Comparison of ENCODE assay signal across 27 cellular contexts in the genomic region with DNA sequence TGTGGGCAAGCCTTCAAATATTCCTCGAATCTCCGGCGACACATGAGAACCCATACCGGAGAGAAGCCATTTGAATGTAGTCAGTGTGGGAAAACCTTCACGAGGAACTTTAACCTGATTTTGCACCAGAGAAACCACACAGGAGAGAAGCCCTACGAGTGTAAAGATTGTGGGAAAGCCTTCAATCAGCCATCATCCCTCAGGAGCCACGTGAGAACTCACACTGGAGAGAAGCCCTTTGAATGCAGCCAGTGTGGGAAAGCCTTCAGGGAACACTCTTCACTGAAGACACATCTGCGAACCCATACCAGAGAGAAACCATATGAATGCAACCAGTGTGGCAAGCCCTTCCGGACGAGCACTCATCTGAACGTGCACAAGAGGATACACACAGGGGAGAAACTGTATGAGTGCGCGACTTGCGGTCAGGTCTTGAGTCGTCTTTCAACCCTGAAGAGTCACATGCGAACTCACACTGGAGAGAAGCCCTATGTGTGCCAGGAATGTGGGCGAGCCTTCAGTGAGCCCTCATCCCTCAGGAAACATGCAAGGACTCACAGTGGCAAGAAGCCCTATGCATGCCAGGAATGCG. TPM values are rescaled to one million over a fixed set of nuclear protein-coding genes. Genes with fewer than 3 reads are reported as not detected.
DNase-seq lines count a peak whose midpoint lies in the region; ATAC-seq, FAIRE-seq and TF ChIP-seq lines count a peak whose summit lies in the region.
"Had no signal": no experiment of that assay in that cellular context is flagged by ENCODE, and none has a peak within 500 bp of the region (broad histone marks: within the 10 kb centered on the region; RNA-seq: fewer than 3 reads in every experiment).

No MANE protein-coding gene starts in this region.

- no peak overlapping the region for H2AK5ac ChIP-seq in mesenchymal stem cell (ENCODE audit: low read length, severe bottlenecking)

- no peak overlapping the region for H2BK12ac ChIP-seq in mesenchymal stem cell (ENCODE audit: low read length in 2 of 2)

- no peaks in the 10 kb centered on the region for H4K20me1 ChIP-seq in HepG2 (ENCODE audit: insufficient read depth, low read length)

- no TSS peak for BruUV-seq in HepG2 (replicated peaks; lab: Mats Ljungman, UMichigan)

- H2BK15ac ChIP-seq in mesenchymal stem cell (ENCODE audit: low read depth, poor library complexity, severe bottlenecking) = no peak overlapping the region

- TF ChIP-seq POLR2A in HepG2 (IDR thresholded peaks at IDR 0.05; ENCODE audit: insufficient read depth in 1 of 2, low read depth in 2 of 2, low read length in 2 of 2) (no peak), right lobe of liver (IDR thresholded peaks at IDR 0.05) (no peak), sigmoid colon (IDR thresholded peaks at IDR 0.05) (no peak)

- H2BK120ac ChIP-seq in mesenchymal stem cell (ENCODE audit: low read depth, low read length) = no peak overlapping the region

- no peak overlapping the region for H4K91ac ChIP-seq in mesenchymal stem cell (ENCODE audit: low read length)

- 89% methylated on average over 18 of the region's 18 CpGs for WGBS in HepG2 (ENCODE audit: low lambda C conversion rate)
- WGBS in right lobe of liver (ENCODE audit: insufficient coverage, low coverage, low lambda C conversion rate, missing lambda C conversion rate) = 68% methylated on average over 6 of the region's 18 CpGs
- 92% methylated on average over 18 of the region's 18 CpGs for WGBS in mesenchymal stem cell
- 93 to 97% methylated on average over 18 of the region's 18 CpGs for WGBS in sigmoid colon, 2 donors

- H3K9me3 ChIP-seq in HepG2 (ENCODE audit: low read length) = peaks cover 48% of the 10 kb centered on the region
- H3K9me3 ChIP-seq in right lobe of liver = peaks cover 0 to 44% (median 26%) of the 10 kb centered on the region in 4 donors
- peaks cover 98% of the 10 kb centered on the region for H3K9me3 ChIP-seq in mesenchymal stem cell (ENCODE audit: control insufficient read depth, low read length)
- H3K9me3 ChIP-seq in BE2C = peaks cover 7% of the 10 kb centered on the region
- peaks cover 46 to 83% (median 65%) of the 10 kb centered on the region in 4 donors for H3K9me3 ChIP-seq in sigmoid colon

- H3K79me1 ChIP-seq in mesenchymal stem cell (replicated peaks; ENCODE audit: low read length, poor library complexity, severe bottlenecking) = no peaks in the 10 kb centered on the region

- H2BK5ac ChIP-seq in mesenchymal stem cell (ENCODE audit: low read depth, low read length, poor library complexity, severe bottlenecking) = no peak overlapping the region

- H3K4me2 ChIP-seq in HepG2 (ENCODE audit: low read depth, low read length) (no peak overlapping the region), mesenchymal stem cell (ENCODE audit: low read length, poor library complexity, severe bottlenecking) (no peak overlapping the region)
- H3K4me2 ChIP-seq: smooth muscle cell had no signal

- H4K8ac ChIP-seq in mesenchymal stem cell (ENCODE audit: low read length) = no peak overlapping the region

- TF ChIP-seq CTCF in HepG2 (CRISPR knock-in tag; IDR thresholded peaks at IDR 0.05) (no peak), right lobe of liver (IDR thresholded peaks at IDR 0.05) (no peak), coronary artery (IDR thresholded peaks at IDR 0.05) (no peak), BE2C (IDR thresholded peaks at IDR 0.05; ENCODE audit: low read depth, low read length) (no peak), sigmoid colon (IDR thresholded peaks at IDR 0.05) (no peak), foreskin fibroblast (IDR thresholded peaks at IDR 0.05; ENCODE audit: low read depth, low read length) (no peak)

- no peaks in the 10 kb centered on the region for H3K27me3 ChIP-seq in HepG2 (ENCODE audit: control insufficient read depth in 1 of 2, insufficient read depth in 2 of 2, low read length in 2 of 2)
- no peaks in the 10 kb centered on the region for H3K27me3 ChIP-seq in right lobe of liver
- H3K27me3 ChIP-seq in mesenchymal stem cell (ENCODE audit: control insufficient read depth in 1 of 2, insufficient read depth in 1 of 2, low read length in 2 of 2) = no peaks in the 10 kb centered on the region
- H3K27me3 ChIP-seq in BE2C = no peaks in the 10 kb centered on the region
- no peaks in the 10 kb centered on the region for H3K27me3 ChIP-seq in sigmoid colon
- H3K27me3 ChIP-seq: Peyer's patch, SJCRH30, thyroid gland had no signal

- POLR2A ChIA-PET in HepG2 (lab: Yijun Ruan, JAX) = no interaction called here

- no peak overlapping the region for H3K4ac ChIP-seq in mesenchymal stem cell (ENCODE audit: low read depth in 1 of 2, low read length in 2 of 2)

- H3K27ac ChIP-seq in HepG2 (ENCODE audit: extremely low read length, insufficient read depth, low read length) (no peak overlapping the region), right lobe of liver (no peak overlapping the region), coronary artery (no peak overlapping the region), mesenchymal stem cell (ENCODE audit: low read length, poor library complexity, severe bottlenecking) (no peak overlapping the region), sigmoid colon (no peak overlapping the region)
- H3K27ac ChIP-seq: Peyer's patch, psoas muscle, SJCRH30, thyroid gland had no signal

- H3K18ac ChIP-seq in mesenchymal stem cell (ENCODE audit: low read depth in 1 of 2, low read length in 2 of 2) = no peak overlapping the region

- ATAC-seq in HepG2 (no peak), right lobe of liver (no peak), GM21528 (IDR thresholded peaks at IDR 0.05; ENCODE audit: low FRiP score, unreplicated experiment) (no peak)
- ATAC-seq: psoas muscle; stimulated activated naive B cell treated with anti-CD40 and anti-IgM and Interleukin-4, amounts not matched to agents 10 μg/mL and 1 μg/mL and 100 μg/mL, for 72 hours had no signal

- no peak overlapping the region for H3K14ac ChIP-seq in mesenchymal stem cell (ENCODE audit: low read length in 2 of 2)

- CTCF ChIA-PET in HepG2 (lab: Yijun Ruan, JAX; ENCODE audit: low intra/inter-chr PET ratio, low total read pairs) = no interaction called here

- H3K4me1 ChIP-seq in HepG2 (ENCODE audit: insufficient read depth, low read length) (no peaks in the 10 kb centered on the region), right lobe of liver (no peaks in the 10 kb centered on the region), mesenchymal stem cell (ENCODE audit: control insufficient read depth, insufficient read depth, low read depth, low read length) (no peaks in the 10 kb centered on the region), BE2C (no peaks in the 10 kb centered on the region), sigmoid colon (no peaks in the 10 kb centered on the region)
- H3K4me1 ChIP-seq: HAP-1, Peyer's patch, psoas muscle, SJCRH30, thyroid gland had no signal

- in situ Hi-C loops in HepG2 (cut with HindIII; ENCODE audit: extremely low pct_ligation_motif_present, low pct_unique_long_range_greater_than_20kb) = no loop called here

- TF ChIP-seq RAD21 in HepG2 (CRISPR knock-in tag; IDR thresholded peaks at IDR 0.05) = no peak

- no peak for FAIRE-seq in HepG2 (lab: Jason Lieb, UNC)

- H3K79me2 ChIP-seq in HepG2 (ENCODE audit: insufficient read depth, low read length) = no peaks in the 10 kb centered on the region

- H2AFZ ChIP-seq in HepG2 (ENCODE audit: low read length) = no peak overlapping the region
- H2AFZ ChIP-seq in mesenchymal stem cell (ENCODE audit: low read depth, low read length) = no peak overlapping the region

- H3K9ac ChIP-seq in HepG2 (ENCODE audit: insufficient read depth, low read depth, low read length) (no peak overlapping the region), mesenchymal stem cell (ENCODE audit: low read length) (no peak overlapping the region)

- intact Hi-C loops in HepG2 (cut with micrococcal nuclease; ENCODE audit: unreplicated experiment) = no loop called here
- intact Hi-C loops in right lobe of liver (cut with DNase I) = no loop called here
- intact Hi-C loops in sigmoid colon (cut with DNase I) = no loop called here

- no peak overlapping the region for H3K23ac ChIP-seq in mesenchymal stem cell (ENCODE audit: low read length in 2 of 2)

- peaks cover 6 to 35% of the 10 kb centered on the region in 2 experiments; a peak in 3 of 5 replicates for H3K36me3 ChIP-seq in HepG2 (replicated peaks in 1 of 2; ENCODE audit: control insufficient read depth in 1 of 2, insufficient read depth in 2 of 2, low read length in 2 of 2)
- peaks cover 0 to 31% (median 18%) of the 10 kb centered on the region in 4 donors for H3K36me3 ChIP-seq in right lobe of liver
- H3K36me3 ChIP-seq in mesenchymal stem cell (ENCODE audit: control insufficient read depth in 1 of 2, insufficient read depth in 2 of 2, low read depth in 1 of 2, low read length in 2 of 2) = peaks cover 43 to 96% of the 10 kb centered on the region in 2 experiments
- H3K36me3 ChIP-seq in BE2C = peaks cover 14% of the 10 kb centered on the region
- peaks cover 48 to 100% (median 82%) of the 10 kb centered on the region in 4 donors for H3K36me3 ChIP-seq in sigmoid colon

- DNase-seq in HepG2 (ENCODE audit: low spot score) (no peak), right lobe of liver (no peak), coronary artery (ENCODE audit: low spot score) (no peak), mesenchymal stem cell (peak; percentile 1), BE2C (no peak), sigmoid colon (no peak), foreskin fibroblast (no peak)
- DNase-seq: activated CD8-positive, alpha-beta memory T cell treated with anti-CD3 and anti-CD28 coated beads for 24 hours; activated T-cell treated with anti-CD3 and anti-CD28 coated beads, Interleukin-2, amount 50 U/mL, for 24 hours; amniotic stem cell; COR-L47; EL; foreskin melanocyte; islet precursor cell; NCI-H1417 treated with DMSO at 0.1 percent for 48 hours; Peyer's patch; psoas muscle; SJCRH30; stimulated activated naive B cell treated with anti-CD40 and anti-IgM and Interleukin-4, amounts not matched to agents 10 μg/mL and 1 μg/mL and 100 μg/mL, for 72 hours; thyroid gland had no signal

- H3K4me3 ChIP-seq in HepG2 (replicated peaks in 1 of 3; ENCODE audit: insufficient read depth in 1 of 3, low read depth in 2 of 3, low read length in 3 of 3) (no peak overlapping the region), right lobe of liver (no peak overlapping the region), coronary artery (peak overlapping the region; percentile 32), mesenchymal stem cell (ENCODE audit: insufficient read depth in 1 of 2, low read depth in 1 of 2, low read length in 2 of 2) (peak overlapping the region in 1 of 2 experiments; percentile 64), BE2C (ENCODE audit: low read depth, low read length) (no peak overlapping the region), sigmoid colon (no peak overlapping the region), foreskin fibroblast (ENCODE audit: low read depth in 1 of 2, low read length in 2 of 2) (no peak overlapping the region)
- H3K4me3 ChIP-seq: HAP-1, Peyer's patch, psoas muscle, SJCRH30, smooth muscle cell, thyroid gland had no signal

- TF ChIP-seq EP300 in HepG2 (IDR thresholded peaks at IDR 0.05; ENCODE audit: low read depth in 2 of 2, low read length in 2 of 2) (no peak), HepG2 (CRISPR knock-in tag; IDR thresholded peaks at IDR 0.05; ENCODE audit: borderline replicate concordance) (no peak), sigmoid colon (IDR thresholded peaks at IDR 0.05) (no peak)

RNA-seq across cellular contexts. Expression of a gene that starts 28.8 kb away (rescaled TPM):
- total RNA-seq in HepG2 (2016; rRNA removed; fragmentation: Illumina TruSeq; extraction: Trizol) = 3.0 and 3.4 TPM in 2 replicates
- total RNA-seq in HepG2 (2016; cell fraction: cytosol; rRNA removed; fragmentation: Illumina TruSeq; extraction: Trizol; ENCODE audit: low read depth) = 0.44 and 0.81 TPM in 2 replicates
- 1.9 and 3.8 TPM in 2 replicates for total RNA-seq in HepG2 (2016; cell fraction: insoluble cytoplasmic fraction; rRNA removed; fragmentation: Illumina TruSeq; extraction: Trizol)
- 1.1 and 1.7 TPM in 2 replicates for total RNA-seq in HepG2 (2016; cell fraction: membrane; rRNA removed; fragmentation: Illumina TruSeq; extraction: Trizol)
- total RNA-seq in HepG2 (2016; cell fraction: nucleus; rRNA removed; fragmentation: Illumina TruSeq; extraction: Trizol) = 3.5 and 5.2 TPM in 2 replicates
- 6.4 and 7.9 TPM in 2 replicates for polyA plus RNA-seq in HepG2 (2011; rRNA removed)
- polyA plus RNA-seq in HepG2 (2011; cell fraction: cytosol; rRNA removed) = 2.8 and 3.2 TPM in 2 replicates
- 18.1 and 20.8 TPM in 2 replicates for polyA plus RNA-seq in HepG2 (2011; cell fraction: nucleus; rRNA removed)
- 3.1 and 3.2 TPM in 2 replicates for polyA plus RNA-seq in HepG2 (2012)
- 0.21 and 0.24 TPM in 2 replicates for polyA plus RNA-seq in HepG2 (2016; cell fraction: cytosol; fragmentation: Illumina TruSeq; extraction: Trizol; ENCODE audit: low read depth)
- polyA plus RNA-seq in HepG2 (2016; cell fraction: insoluble cytoplasmic fraction; fragmentation: Illumina TruSeq; extraction: Trizol; ENCODE audit: low read depth) = 1.9 and 2.0 TPM in 2 replicates
- 0.40 and 0.56 TPM in 2 replicates for polyA plus RNA-seq in HepG2 (2016; cell fraction: membrane; fragmentation: Illumina TruSeq; extraction: Trizol; ENCODE audit: low read depth)
- 11.2 and 13.6 TPM in 2 replicates for polyA plus RNA-seq in HepG2 (2016; cell fraction: nucleus; fragmentation: Illumina TruSeq; extraction: Trizol; ENCODE audit: insufficient read depth, low read depth)
- 7.4 and 12.3 TPM in 2 replicates for polyA minus RNA-seq in HepG2 (2011; rRNA and poly(A)+ RNA removed; ENCODE audit: low replicate concordance)
- 3.3 and 3.9 TPM in 2 replicates for polyA minus RNA-seq in HepG2 (2011; cell fraction: cytosol; rRNA and poly(A)+ RNA removed)
- polyA minus RNA-seq in HepG2 (2011; cell fraction: nucleus; rRNA and poly(A)+ RNA removed) = 17.0 and 17.8 TPM in 2 replicates
- total RNA-seq in right lobe of liver = 1 to 10 TPM; 2.5 to 6.1 (median 3.8) TPM
- 5.9 TPM for polyA plus RNA-seq in mesenchymal stem cell (2013, experiment 1 of 2)
- polyA plus RNA-seq in mesenchymal stem cell (2013, experiment 2 of 2) = 5.6 TPM
- 45.5 TPM for polyA plus RNA-seq in BE2C (2012; ENCODE audit: insufficient read depth, insufficient read length, low read depth)
- 10 to 100 TPM; 27.2 to 55.4 (median 46.1) TPM for total RNA-seq in sigmoid colon
- 1 to 10 TPM; 1.8 to 8.6 (median 3.6) TPM for polyA plus RNA-seq in sigmoid colon

RNA-seq across cellular contexts. Expression of a gene that starts 44.0 kb away (rescaled TPM):
- total RNA-seq in HepG2 (2016; rRNA removed; fragmentation: Illumina TruSeq; extraction: Trizol) (not detected in 2 replicates), right lobe of liver (under 1 TPM in 4 of 6 experiments, not detected in 2; 0.09 to 0.53 (median 0.24) TPM), sigmoid colon (not detected)
- not detected in 2 replicates for total RNA-seq in HepG2 (2016; cell fraction: cytosol; rRNA removed; fragmentation: Illumina TruSeq; extraction: Trizol; ENCODE audit: low read depth)
- not detected in 2 replicates for total RNA-seq in HepG2 (2016; cell fraction: insoluble cytoplasmic fraction; rRNA removed; fragmentation: Illumina TruSeq; extraction: Trizol)
- total RNA-seq in HepG2 (2016; cell fraction: membrane; rRNA removed; fragmentation: Illumina TruSeq; extraction: Trizol) = not detected in 2 replicates
- not detected in 2 replicates for total RNA-seq in HepG2 (2016; cell fraction: nucleus; rRNA removed; fragmentation: Illumina TruSeq; extraction: Trizol)
- polyA plus RNA-seq in HepG2 (2011; rRNA removed) (not detected in 2 replicates), sigmoid colon (under 1 TPM in 1 of 3 donors, not detected in 2; 0.04 TPM)
- not detected in 2 replicates for polyA plus RNA-seq in HepG2 (2011; cell fraction: cytosol; rRNA removed)
- polyA plus RNA-seq in HepG2 (2011; cell fraction: nucleus; rRNA removed) = not detected in 2 replicates
- not detected in 2 replicates for polyA plus RNA-seq in HepG2 (2012)
- not detected in 2 replicates for polyA plus RNA-seq in HepG2 (2016; cell fraction: cytosol; fragmentation: Illumina TruSeq; extraction: Trizol; ENCODE audit: low read depth)
- polyA plus RNA-seq in HepG2 (2016; cell fraction: insoluble cytoplasmic fraction; fragmentation: Illumina TruSeq; extraction: Trizol; ENCODE audit: low read depth) = not detected in 2 replicates
- polyA plus RNA-seq in HepG2 (2016; cell fraction: membrane; fragmentation: Illumina TruSeq; extraction: Trizol; ENCODE audit: low read depth) = not detected in 2 replicates
- not detected in 2 replicates for polyA plus RNA-seq in HepG2 (2016; cell fraction: nucleus; fragmentation: Illumina TruSeq; extraction: Trizol; ENCODE audit: insufficient read depth, low read depth)
- not detected in 2 replicates for polyA minus RNA-seq in HepG2 (2011; rRNA and poly(A)+ RNA removed; ENCODE audit: low replicate concordance)
- not detected in 2 replicates for polyA minus RNA-seq in HepG2 (2011; cell fraction: cytosol; rRNA and poly(A)+ RNA removed)
- polyA minus RNA-seq in HepG2 (2011; cell fraction: nucleus; rRNA and poly(A)+ RNA removed) = not detected in 2 replicates
- polyA plus RNA-seq in mesenchymal stem cell (2013, experiment 1 of 2) = not detected
- not detected for polyA plus RNA-seq in mesenchymal stem cell (2013, experiment 2 of 2)
- not detected for polyA plus RNA-seq in BE2C (2012; ENCODE audit: insufficient read depth, insufficient read length, low read depth)
- total RNA-seq: A172; lower leg skin; NCI-H460; Peyer's patch; SJCRH30; smooth muscle cell; T-helper 1 cell treated with Interleukin-12 subunit alpha and Interleukin-12 subunit beta and Interleukin-4 antibody, amounts not matched to agents 30 ng/mL and 1 ng/mL, for 36 hours had no signal
- polyA plus RNA-seq: psoas muscle, smooth muscle cell had no signal

RNA-seq across cellular contexts. Expression of a gene that starts 59.7 kb away (rescaled TPM):
- 0.04 TPM in 1 of 2 replicates, not detected in the other for total RNA-seq in HepG2 (2016; rRNA removed; fragmentation: Illumina TruSeq; extraction: Trizol)
- total RNA-seq in HepG2 (2016; cell fraction: cytosol; rRNA removed; fragmentation: Illumina TruSeq; extraction: Trizol; ENCODE audit: low read depth) = not detected in 2 replicates
- not detected in 2 replicates for total RNA-seq in HepG2 (2016; cell fraction: insoluble cytoplasmic fraction; rRNA removed; fragmentation: Illumina TruSeq; extraction: Trizol)
- total RNA-seq in HepG2 (2016; cell fraction: membrane; rRNA removed; fragmentation: Illumina TruSeq; extraction: Trizol) = not detected in 2 replicates
- not detected in 2 replicates for total RNA-seq in HepG2 (2016; cell fraction: nucleus; rRNA removed; fragmentation: Illumina TruSeq; extraction: Trizol)
- polyA plus RNA-seq in HepG2 (2011; rRNA removed) = 0.03 TPM in 1 of 2 replicates, not detected in the other
- polyA plus RNA-seq in HepG2 (2011; cell fraction: cytosol; rRNA removed) = 0.03 TPM in 1 of 2 replicates, not detected in the other
- 0.16 TPM in 1 of 2 replicates, not detected in the other for polyA plus RNA-seq in HepG2 (2011; cell fraction: nucleus; rRNA removed)
- not detected in 2 replicates for polyA plus RNA-seq in HepG2 (2012)
- not detected in 2 replicates for polyA plus RNA-seq in HepG2 (2016; cell fraction: cytosol; fragmentation: Illumina TruSeq; extraction: Trizol; ENCODE audit: low read depth)
- not detected in 2 replicates for polyA plus RNA-seq in HepG2 (2016; cell fraction: insoluble cytoplasmic fraction; fragmentation: Illumina TruSeq; extraction: Trizol; ENCODE audit: low read depth)
- not detected in 2 replicates for polyA plus RNA-seq in HepG2 (2016; cell fraction: membrane; fragmentation: Illumina TruSeq; extraction: Trizol; ENCODE audit: low read depth)
- 0.11 and 0.41 TPM in 2 replicates for polyA plus RNA-seq in HepG2 (2016; cell fraction: nucleus; fragmentation: Illumina TruSeq; extraction: Trizol; ENCODE audit: insufficient read depth, low read depth)
- polyA minus RNA-seq in HepG2 (2011; rRNA and poly(A)+ RNA removed; ENCODE audit: low replicate concordance) = 0.40 and 20.8 TPM in 2 replicates
- not detected in 2 replicates for polyA minus RNA-seq in HepG2 (2011; cell fraction: cytosol; rRNA and poly(A)+ RNA removed)
- not detected in 2 replicates for polyA minus RNA-seq in HepG2 (2011; cell fraction: nucleus; rRNA and poly(A)+ RNA removed)
- 1 to 10 TPM; 1.6 to 5.7 (median 1.9) TPM for total RNA-seq in right lobe of liver
- polyA plus RNA-seq in mesenchymal stem cell (2013, experiment 1 of 2) = 0.17 TPM
- polyA plus RNA-seq in mesenchymal stem cell (2013, experiment 2 of 2) = 0.16 TPM
- not detected for polyA plus RNA-seq in BE2C (2012; ENCODE audit: insufficient read depth, insufficient read length, low read depth)
- total RNA-seq in sigmoid colon = 1 to 10 TPM in 2 of 4 donors, under 1 TPM in 2; 0.49 to 2.0 (median 1.2) TPM
- polyA plus RNA-seq in sigmoid colon = 1 to 10 TPM; 1.8 to 3.6 (median 2.8) TPM
